Comparison of ENCODE assay signal across 17 cellular contexts in genomic region chr19:16014923-16015804, GRCh38.
"Had no signal": no experiment of that assay in that cellular context is flagged by ENCODE, and none has a peak within 500 bp of the region (broad histone marks: within the 10 kb centered on the region; RNA-seq: fewer than 3 reads in every experiment).

No MANE protein-coding gene starts in this region.

- ATAC-seq: activated CD4-positive, CD25-positive, alpha-beta regulatory T cell treated with anti-CD3 and anti-CD28 coated beads, Interleukin-2, amount 50 U/mL, for 24 hours; activated T-cell treated with anti-CD3 and anti-CD28 coated beads, Interleukin-2, amount 50 U/mL, for 4 hours; foreskin keratinocyte; left lobe of liver; pancreas; sciatic nerve had no signal

- H3K9me3 ChIP-seq: pancreas had no signal

- H3K27me3 ChIP-seq: dorsolateral prefrontal cortex, foreskin keratinocyte, pancreas had no signal

- H3K4me1 ChIP-seq: foreskin keratinocyte, pancreas had no signal

- H3K4me3 ChIP-seq: dorsolateral prefrontal cortex, pancreas, smooth muscle cell had no signal

- DNase-seq: activated gamma-delta T cell; activated T-cell treated with anti-CD3 and anti-CD28 coated beads, Interleukin-2, amount 50 U/mL, for 4 hours; endodermal cell; foreskin keratinocyte; hypothalamus; islet precursor cell; midbrain; SIG-M5; stimulated activated CD4-positive, alpha-beta T cell treated with anti-CD3 and anti-CD28 coated beads, Interleukin-4, amount 100 ng/mL, for 1 hour; T1000 had no signal

- H3K27ac ChIP-seq: dorsolateral prefrontal cortex, epithelial cell of prostate, foreskin keratinocyte, pancreas had no signal

- H3K4me2 ChIP-seq: smooth muscle cell had no signal

- H3K36me3 ChIP-seq: pancreas had no signal
